In the genomic region with DNA sequence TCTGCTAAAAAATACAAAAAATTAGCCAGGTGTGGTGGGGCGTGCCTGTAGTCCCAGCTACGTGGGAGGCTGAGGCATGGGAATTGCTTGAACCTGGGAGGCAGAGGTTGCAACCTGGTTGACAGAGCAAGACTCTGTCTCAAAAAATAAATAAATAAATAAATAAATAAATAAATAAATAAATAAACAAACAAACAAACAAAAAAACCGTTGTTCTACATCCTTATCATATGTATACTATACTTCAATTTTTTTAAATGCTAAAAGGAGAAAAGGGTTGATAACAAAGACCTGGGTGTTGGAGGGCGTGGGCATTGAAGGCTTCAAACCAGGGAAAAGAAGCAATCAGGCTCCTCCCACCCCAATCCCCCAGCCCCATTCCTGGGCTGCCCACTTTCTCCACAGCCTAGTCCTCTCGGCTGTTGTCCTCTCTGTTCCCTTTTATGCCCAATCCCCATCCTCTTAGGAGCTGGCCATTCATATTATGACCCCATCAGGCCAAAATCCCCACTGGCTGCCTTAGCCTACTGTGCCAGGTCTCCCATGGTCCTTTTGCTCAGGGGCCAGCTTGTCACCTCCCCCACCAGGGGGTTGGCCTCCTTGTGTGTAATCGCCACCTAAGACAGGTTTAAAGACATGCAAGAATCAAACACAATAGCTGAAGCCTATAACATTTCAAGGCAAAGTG, we compare ENCODE assay signal across 1 cellular context.
A peak's percentile ranks its signal among the peaks of the same experiment; 100 is the strongest.
TF ChIP-seq lines count a peak whose summit lies in the region.

No MANE protein-coding gene starts in this region.

TF ChIP-seq in HEK293, 187 proteins besides CTCF, POLR2A, EP300 and RAD21 (continued from another document):
- TF ChIP-seq, protein P1, sequence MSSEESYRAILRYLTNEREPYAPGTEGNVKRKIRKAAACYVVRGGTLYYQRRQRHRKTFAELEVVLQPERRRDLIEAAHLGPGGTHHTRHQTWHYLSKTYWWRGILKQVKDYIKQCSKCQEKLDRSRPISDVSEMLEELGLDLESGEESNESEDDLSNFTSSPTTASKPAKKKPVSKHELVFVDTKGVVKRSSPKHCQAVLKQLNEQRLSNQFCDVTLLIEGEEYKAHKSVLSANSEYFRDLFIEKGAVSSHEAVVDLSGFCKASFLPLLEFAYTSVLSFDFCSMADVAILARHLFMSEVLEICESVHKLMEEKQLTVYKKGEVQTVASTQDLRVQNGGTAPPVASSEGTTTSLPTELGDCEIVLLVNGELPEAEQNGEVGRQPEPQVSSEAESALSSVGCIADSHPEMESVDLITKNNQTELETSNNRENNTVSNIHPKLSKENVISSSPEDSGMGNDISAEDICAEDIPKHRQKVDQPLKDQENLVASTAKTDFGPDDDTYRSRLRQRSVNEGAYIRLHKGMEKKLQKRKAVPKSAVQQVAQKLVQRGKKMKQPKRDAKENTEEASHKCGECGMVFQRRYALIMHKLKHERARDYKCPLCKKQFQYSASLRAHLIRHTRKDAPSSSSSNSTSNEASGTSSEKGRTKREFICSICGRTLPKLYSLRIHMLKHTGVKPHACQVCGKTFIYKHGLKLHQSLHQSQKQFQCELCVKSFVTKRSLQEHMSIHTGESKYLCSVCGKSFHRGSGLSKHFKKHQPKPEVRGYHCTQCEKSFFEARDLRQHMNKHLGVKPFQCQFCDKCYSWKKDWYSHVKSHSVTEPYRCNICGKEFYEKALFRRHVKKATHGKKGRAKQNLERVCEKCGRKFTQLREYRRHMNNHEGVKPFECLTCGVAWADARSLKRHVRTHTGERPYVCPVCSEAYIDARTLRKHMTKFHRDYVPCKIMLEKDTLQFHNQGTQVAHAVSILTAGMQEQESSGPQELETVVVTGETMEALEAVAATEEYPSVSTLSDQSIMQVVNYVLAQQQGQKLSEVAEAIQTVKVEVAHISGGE (tag by site-specific recombination; conservative IDR thresholded peaks at IDR 0.05; ENCODE audit: low read depth) = peak; percentile 50; the same call in 1 of the 2 replicates
- 0 out of 2 replicates have a peak, but pooled peaks have one; percentile 14 for TF ChIP-seq ZXDB (tag by site-specific recombination; IDR thresholded peaks at IDR 0.05)
- peak; percentile 54; the same call in 1 of the 2 replicates for TF ChIP-seq ZNF140 (tag by site-specific recombination; IDR thresholded peaks at IDR 0.05)
- no peak for TF ChIP-seq ZNF211 (tag by site-specific recombination; IDR thresholded peaks at IDR 0.05; ENCODE audit: low read depth)
